22 cellular contexts compared by ENCODE assay signal in the genomic region with DNA sequence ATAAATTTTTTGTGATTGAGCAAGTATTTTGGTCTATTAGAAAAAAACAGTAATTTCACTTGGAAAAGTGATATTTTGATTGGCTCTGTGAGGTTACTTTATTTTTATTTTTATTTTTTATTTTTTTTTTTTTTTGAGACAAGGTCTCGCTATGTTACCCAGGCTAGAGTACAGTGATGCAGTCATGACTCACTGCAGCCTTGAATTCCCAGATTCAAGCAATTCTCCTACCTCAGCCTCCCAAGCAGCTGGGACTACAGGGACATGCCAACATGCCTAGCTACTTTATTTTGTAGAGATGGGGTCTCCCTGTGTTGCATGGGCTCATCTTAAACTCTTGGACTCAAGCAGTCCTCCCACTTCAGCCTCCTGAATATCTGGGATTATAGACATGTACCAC.
DNase-seq lines count a peak whose midpoint lies in the region; ATAC-seq and TF ChIP-seq lines count a peak whose summit lies in the region.
"Had no signal": no experiment of that assay in that cellular context is flagged by ENCODE, and none has a peak within 500 bp of the region (broad histone marks: within the 10 kb centered on the region; RNA-seq: fewer than 3 reads in every experiment).

No MANE protein-coding gene starts in this region.

- H3K4me1 ChIP-seq in PC-3 (ENCODE audit: insufficient read depth, low read length) (peaks cover 27% of the 10 kb centered on the region), vagina (peaks cover 31% of the 10 kb centered on the region)

- H3K27me3 ChIP-seq in PC-3 (ENCODE audit: low read length) (no peaks in the 10 kb centered on the region), vagina (no peaks in the 10 kb centered on the region)
- H3K27me3 ChIP-seq: SJCRH30, upper lobe of left lung had no signal

- CTCF ChIA-PET in PC-3 (lab: Charles Lee) = no interaction called here

- H3K9me3 ChIP-seq in PC-3 (ENCODE audit: low read length) (no peaks in the 10 kb centered on the region), vagina (no peaks in the 10 kb centered on the region)
- H3K9me3 ChIP-seq: SJCRH30, upper lobe of left lung had no signal

- H3K9ac ChIP-seq in PC-3 (ENCODE audit: low read length) = no peak overlapping the region

- H3K4me3 ChIP-seq in PC-3 (ENCODE audit: low read length) (no peak overlapping the region), choroid plexus epithelial cell (ENCODE audit: low read depth, low read length) (no peak overlapping the region), vagina (no peak overlapping the region)
- H3K4me3 ChIP-seq: GM23338, K562, SJCRH30, upper lobe of left lung had no signal

- TF ChIP-seq CTCF in PC-3 (conservative IDR thresholded peaks at IDR 0.05; ENCODE audit: low read depth, low read length) (no peak), choroid plexus epithelial cell (conservative IDR thresholded peaks at IDR 0.05; ENCODE audit: low read depth, low read length) (no peak), vagina (IDR thresholded peaks at IDR 0.05) (no peak)

- H3K27ac ChIP-seq in PC-3 (ENCODE audit: low read length) = no peak overlapping the region
- no peak overlapping the region for H3K27ac ChIP-seq in vagina
- H3K27ac ChIP-seq: SJCRH30, upper lobe of left lung had no signal

- BruUV-seq in PC-3 (replicated peaks; lab: Mats Ljungman, UMichigan) = no TSS peak

- no peaks in the 10 kb centered on the region for H3F3A ChIP-seq in PC-3 (ENCODE audit: low read length, unreplicated experiment)

- intact Hi-C loops in PC-3 (cut with micrococcal nuclease) (no loop called here), vagina (cut with DNase I) (no loop called here)

- POLR2A ChIA-PET in PC-3 (lab: Charles Lee; ENCODE audit: unreplicated experiment) = no interaction called here

- peak; percentile 70 for DNase-seq in EL
- peak; percentile 53 for DNase-seq in PC-3
- DNase-seq in choroid plexus epithelial cell (ENCODE audit: low read depth) = peak; percentile 54
- DNase-seq in kidney tubule cell (ENCODE audit: low spot score) = peak; percentile 58
- DNase-seq in vagina (ENCODE audit: extremely low spot score in 2 of 2) = no peak
- DNase-seq in ACHN = no peak
- no peak for DNase-seq in CD1c-positive myeloid dendritic cell (ENCODE audit: extremely low spot score)
- DNase-seq: activated B cell treated with CpG ODN at 0.5 μM for 24 hours; CD4-positive, CD25-positive, alpha-beta regulatory T cell; DMS153; effector memory CD8-positive, alpha-beta T cell; left ventricle myocardium superior; NCI-H1092; NCI-H2107; NCI-H524 treated with DMSO at 0.1 percent for 48 hours; occipital lobe; SJCRH30; stimulated activated naive B cell treated with anti-CD40 and anti-IgM and Interleukin-4, amounts not matched to agents 10 μg/mL and 1 μg/mL and 100 μg/mL, for 72 hours had no signal

- no peaks in the 10 kb centered on the region for H3K36me3 ChIP-seq in PC-3 (ENCODE audit: low read depth, low read length)
- H3K36me3 ChIP-seq in vagina = no peaks in the 10 kb centered on the region
- H3K36me3 ChIP-seq: upper lobe of left lung had no signal

- no peaks in the 10 kb centered on the region for H4K20me1 ChIP-seq in PC-3 (ENCODE audit: low read length)

- H3K9me2 ChIP-seq in PC-3 (replicated peaks; ENCODE audit: low read length) = no peaks in the 10 kb centered on the region

- ATAC-seq in PC-3 (no peak), HG03196 (IDR thresholded peaks at IDR 0.05; ENCODE audit: unreplicated experiment) (no peak)
- ATAC-seq: effector memory CD8-positive, alpha-beta T cell; GM23338; K562; left ventricle myocardium superior; stimulated activated naive B cell treated with anti-CD40 and anti-IgM and Interleukin-4, amounts not matched to agents 10 μg/mL and 1 μg/mL and 100 μg/mL, for 72 hours had no signal

- in situ Hi-C loops in ACHN (cut with HindIII; ENCODE audit: low pct_ligation_motif_present, low pct_unique_long_range_greater_than_20kb, low sequenced_read_pairs) = no loop called here

- H3K4me2 ChIP-seq in PC-3 (ENCODE audit: low read length) = no peak overlapping the region
- H3K4me2 ChIP-seq: GM23338 had no signal

- H2AFZ ChIP-seq in PC-3 (ENCODE audit: low read length) = no peak overlapping the region
- H2AFZ ChIP-seq: GM23338 had no signal

- TF ChIP-seq POLR2A in vagina (IDR thresholded peaks at IDR 0.05) = no peak

- H3K79me2 ChIP-seq in PC-3 (ENCODE audit: low read length) = peaks cover 45% of the 10 kb centered on the region

Comparison
In these comparisons a context has a peak if more than half of its experiments do, and no peak if none do; other contexts are left out.
1. DNase-seq: peak in EL (single experiment), PC-3 (single experiment), choroid plexus epithelial cell (single experiment) and kidney tubule cell (single experiment); none in vagina (0 of 2), ACHN (single experiment) and CD1c-positive myeloid dendritic cell (single experiment).